Comparison of ENCODE assay signal across 28 cellular contexts in the genomic region with DNA sequence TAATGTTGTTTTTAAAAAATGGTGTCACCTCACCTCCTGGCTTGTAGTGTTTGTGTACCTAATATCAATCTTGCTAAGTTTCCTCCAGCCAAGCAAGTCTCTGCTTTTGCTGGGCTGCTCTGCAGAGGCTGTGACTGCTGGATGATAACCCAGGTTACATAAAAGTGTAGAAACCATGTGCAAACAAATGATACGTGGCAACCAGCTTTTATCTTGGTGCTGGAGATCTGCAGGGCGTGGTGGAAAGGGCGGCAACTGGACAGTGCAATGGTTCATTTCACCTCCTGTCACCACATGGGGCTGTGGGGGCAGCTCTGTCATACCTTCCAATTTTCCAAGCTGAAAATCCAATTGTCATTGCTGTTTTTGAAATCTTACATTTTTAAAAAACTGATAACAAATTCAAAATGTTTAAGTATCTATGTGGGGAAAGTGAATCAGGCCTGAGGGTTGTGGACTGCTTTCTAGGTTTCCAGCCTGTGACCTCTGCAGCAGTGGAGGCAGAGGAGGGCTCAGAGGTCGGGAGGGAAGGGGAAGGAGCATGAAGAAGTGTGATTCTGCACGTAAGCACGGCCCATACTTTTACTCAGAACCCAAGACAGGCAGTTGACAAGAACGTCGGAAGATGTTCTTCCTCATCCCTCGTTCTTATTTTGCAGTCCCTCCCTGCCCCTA. TPM values are rescaled to one million over a fixed set of nuclear protein-coding genes. Genes with fewer than 3 reads are reported as not detected.
DNase-seq lines count a peak whose midpoint lies in the region; ATAC-seq and TF ChIP-seq lines count a peak whose summit lies in the region.
"Had no signal": no experiment of that assay in that cellular context is flagged by ENCODE, and none has a peak within 500 bp of the region (broad histone marks: within the 10 kb centered on the region; RNA-seq: fewer than 3 reads in every experiment).

No MANE protein-coding gene starts in this region.

- H3K27me3 ChIP-seq in left ventricle myocardium inferior (ENCODE audit: low read depth) (peaks cover 15% of the 10 kb centered on the region), liver (ENCODE audit: control insufficient read depth in 4 of 4, insufficient read depth in 4 of 4, low read length in 3 of 4) (no peaks in the 10 kb centered on the region)
- H3K27me3 ChIP-seq: adrenal gland had no signal

- H3K27ac ChIP-seq in left ventricle myocardium inferior (replicated peaks), result peak overlapping the region; percentile 34
- H3K27ac ChIP-seq in liver (ENCODE audit: low read depth in 1 of 2, low read length in 2 of 2), result no peak overlapping the region
- H3K27ac ChIP-seq: adrenal gland, spleen, WERI-Rb-1 had no signal

- H3K4me1 ChIP-seq in left ventricle myocardium inferior, result peaks cover 12% of the 10 kb centered on the region
- H3K4me1 ChIP-seq in liver (ENCODE audit: control insufficient read depth in 4 of 4, insufficient read depth in 4 of 4, low read length in 3 of 4), result peaks cover 0 to 5% (median under 1%) of the 10 kb centered on the region in 4 donors
- H3K4me1 ChIP-seq: adrenal gland had no signal

- TF ChIP-seq RAD21 in liver (IDR thresholded peaks at IDR 0.05), result peak; percentile 34 to 39

- H3K9ac ChIP-seq in liver (ENCODE audit: low read depth in 1 of 2, low read length in 2 of 2), result no peak overlapping the region

- DNase-seq in left ventricle myocardium inferior (no peak), cardiac septum (ENCODE audit: low spot score) (no peak), middle frontal gyrus (ENCODE audit: extremely low spot score, low spot score) (no peak)
- DNase-seq: activated CD4-positive, alpha-beta T cell treated with anti-CD3 and anti-CD28 coated beads, Interleukin-2, amount 50 U/mL, for 48 hours; activated gamma-delta T cell treated with Interleukin-2 at 50 U/mL for 16 hours; foreskin fibroblast; HFFc6; hypothalamus; KBM-7; kidney; mesendoderm; NCI-H1048; NCI-H2081; NCI-H510A; NK-92 treated with Interleukin-12 subunit alpha and Interleukin-12 subunit beta, amount 100 ng/mL, for 24 hours; spleen; stimulated activated CD4-positive, alpha-beta T cell treated with anti-CD3 and anti-CD28 coated beads, Interleukin-4, amount 100 ng/mL, for 4 hours; SW 1271; WERI-Rb-1 had no signal

- H3K36me3 ChIP-seq in left ventricle myocardium inferior (no peaks in the 10 kb centered on the region), liver (ENCODE audit: control insufficient read depth in 4 of 4, insufficient read depth in 3 of 4, low read depth in 1 of 4, low read length in 3 of 4) (no peaks in the 10 kb centered on the region)
- H3K36me3 ChIP-seq: adrenal gland, spleen, WERI-Rb-1 had no signal

- TF ChIP-seq CTCF in left ventricle myocardium inferior (IDR thresholded peaks at IDR 0.05; ENCODE audit: borderline replicate concordance) (no peak), liver (IDR thresholded peaks at IDR 0.05; ENCODE audit: low read depth, low read length, missing input control) (no peak)

- H3K9me3 ChIP-seq in left ventricle myocardium inferior (replicated peaks), result peaks cover 6% of the 10 kb centered on the region
- H3K9me3 ChIP-seq in liver (ENCODE audit: control insufficient read depth in 4 of 4, low read length in 3 of 4), result no peaks in the 10 kb centered on the region

- no peak overlapping the region for H3K4me3 ChIP-seq in left ventricle myocardium inferior
- H3K4me3 ChIP-seq in liver (ENCODE audit: low read depth in 1 of 3, low read length in 3 of 3), result no peak overlapping the region
- H3K4me3 ChIP-seq: adrenal gland, spleen had no signal

- no peak for ATAC-seq in GM21423 (IDR thresholded peaks at IDR 0.05; ENCODE audit: unreplicated experiment)
- ATAC-seq in HG03342 (IDR thresholded peaks at IDR 0.05; ENCODE audit: unreplicated experiment), result no peak

- WGBS in liver, result 52% methylated on average over 9 of the region's 9 CpGs

- intact Hi-C loops in left ventricle myocardium inferior (cut with micrococcal nuclease), result no loop called here
- intact Hi-C loops in cardiac septum (cut with DNase I), result no loop called here

TF ChIP-seq in liver, 16 proteins besides CTCF, POLR2A, EP300 and RAD21:
- TF ChIP-seq, protein P1, sequence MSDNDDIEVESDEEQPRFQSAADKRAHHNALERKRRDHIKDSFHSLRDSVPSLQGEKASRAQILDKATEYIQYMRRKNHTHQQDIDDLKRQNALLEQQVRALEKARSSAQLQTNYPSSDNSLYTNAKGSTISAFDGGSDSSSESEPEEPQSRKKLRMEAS (IDR thresholded peaks at IDR 0.05), result peak; percentile 86
- TF ChIP-seq, protein P2, sequence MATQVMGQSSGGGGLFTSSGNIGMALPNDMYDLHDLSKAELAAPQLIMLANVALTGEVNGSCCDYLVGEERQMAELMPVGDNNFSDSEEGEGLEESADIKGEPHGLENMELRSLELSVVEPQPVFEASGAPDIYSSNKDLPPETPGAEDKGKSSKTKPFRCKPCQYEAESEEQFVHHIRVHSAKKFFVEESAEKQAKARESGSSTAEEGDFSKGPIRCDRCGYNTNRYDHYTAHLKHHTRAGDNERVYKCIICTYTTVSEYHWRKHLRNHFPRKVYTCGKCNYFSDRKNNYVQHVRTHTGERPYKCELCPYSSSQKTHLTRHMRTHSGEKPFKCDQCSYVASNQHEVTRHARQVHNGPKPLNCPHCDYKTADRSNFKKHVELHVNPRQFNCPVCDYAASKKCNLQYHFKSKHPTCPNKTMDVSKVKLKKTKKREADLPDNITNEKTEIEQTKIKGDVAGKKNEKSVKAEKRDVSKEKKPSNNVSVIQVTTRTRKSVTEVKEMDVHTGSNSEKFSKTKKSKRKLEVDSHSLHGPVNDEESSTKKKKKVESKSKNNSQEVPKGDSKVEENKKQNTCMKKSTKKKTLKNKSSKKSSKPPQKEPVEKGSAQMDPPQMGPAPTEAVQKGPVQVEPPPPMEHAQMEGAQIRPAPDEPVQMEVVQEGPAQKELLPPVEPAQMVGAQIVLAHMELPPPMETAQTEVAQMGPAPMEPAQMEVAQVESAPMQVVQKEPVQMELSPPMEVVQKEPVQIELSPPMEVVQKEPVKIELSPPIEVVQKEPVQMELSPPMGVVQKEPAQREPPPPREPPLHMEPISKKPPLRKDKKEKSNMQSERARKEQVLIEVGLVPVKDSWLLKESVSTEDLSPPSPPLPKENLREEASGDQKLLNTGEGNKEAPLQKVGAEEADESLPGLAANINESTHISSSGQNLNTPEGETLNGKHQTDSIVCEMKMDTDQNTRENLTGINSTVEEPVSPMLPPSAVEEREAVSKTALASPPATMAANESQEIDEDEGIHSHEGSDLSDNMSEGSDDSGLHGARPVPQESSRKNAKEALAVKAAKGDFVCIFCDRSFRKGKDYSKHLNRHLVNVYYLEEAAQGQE (IDR thresholded peaks at IDR 0.05), result no peak
- TF ChIP-seq GABPA (IDR thresholded peaks at IDR 0.05 in 1 of 2, conservative IDR thresholded peaks at IDR 0.05 in 1 of 2), result peak in 1 of 2 donors; percentile 49
- peak in 1 of 2 donors; percentile 23 for TF ChIP-seq JUND (IDR thresholded peaks at IDR 0.05)
- peak; percentile 26 to 67 for TF ChIP-seq HNF4A (conservative IDR thresholded peaks at IDR 0.05)
- no peak for TF ChIP-seq TAF1 (conservative IDR thresholded peaks at IDR 0.05)
- TF ChIP-seq FOXA1 (IDR thresholded peaks at IDR 0.05), result peak; percentile 13
- TF ChIP-seq, protein P3, sequence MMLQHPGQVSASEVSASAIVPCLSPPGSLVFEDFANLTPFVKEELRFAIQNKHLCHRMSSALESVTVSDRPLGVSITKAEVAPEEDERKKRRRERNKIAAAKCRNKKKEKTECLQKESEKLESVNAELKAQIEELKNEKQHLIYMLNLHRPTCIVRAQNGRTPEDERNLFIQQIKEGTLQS (IDR thresholded peaks at IDR 0.05), result no peak
- TF ChIP-seq HNF4G (IDR thresholded peaks at IDR 0.05), result no peak
- TF ChIP-seq EGR1 (IDR thresholded peaks at IDR 0.05; ENCODE audit: low read depth in 2 of 2), result peak in 1 of 2 donors; percentile 39
- TF ChIP-seq, protein P4, sequence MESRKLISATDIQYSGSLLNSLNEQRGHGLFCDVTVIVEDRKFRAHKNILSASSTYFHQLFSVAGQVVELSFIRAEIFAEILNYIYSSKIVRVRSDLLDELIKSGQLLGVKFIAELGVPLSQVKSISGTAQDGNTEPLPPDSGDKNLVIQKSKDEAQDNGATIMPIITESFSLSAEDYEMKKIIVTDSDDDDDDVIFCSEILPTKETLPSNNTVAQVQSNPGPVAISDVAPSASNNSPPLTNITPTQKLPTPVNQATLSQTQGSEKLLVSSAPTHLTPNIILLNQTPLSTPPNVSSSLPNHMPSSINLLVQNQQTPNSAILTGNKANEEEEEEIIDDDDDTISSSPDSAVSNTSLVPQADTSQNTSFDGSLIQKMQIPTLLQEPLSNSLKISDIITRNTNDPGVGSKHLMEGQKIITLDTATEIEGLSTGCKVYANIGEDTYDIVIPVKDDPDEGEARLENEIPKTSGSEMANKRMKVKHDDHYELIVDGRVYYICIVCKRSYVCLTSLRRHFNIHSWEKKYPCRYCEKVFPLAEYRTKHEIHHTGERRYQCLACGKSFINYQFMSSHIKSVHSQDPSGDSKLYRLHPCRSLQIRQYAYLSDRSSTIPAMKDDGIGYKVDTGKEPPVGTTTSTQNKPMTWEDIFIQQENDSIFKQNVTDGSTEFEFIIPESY (IDR thresholded peaks at IDR 0.05), result peak; percentile 48
- peak in 1 of 2 donors; percentile 77 for TF ChIP-seq RXRA (IDR thresholded peaks at IDR 0.05)
- TF ChIP-seq YY1 (IDR thresholded peaks at IDR 0.05), result peak; percentile 68
TF ChIP-seq in liver: peak in this region for 9.

RNA-seq across cellular contexts. Expression of a gene that starts 9.7 kb away (rescaled TPM):
- total RNA-seq in left ventricle myocardium inferior, result not detected
- not detected for total RNA-seq in cardiac septum
- total RNA-seq in liver, result not detected
- polyA plus RNA-seq in liver, result not detected
- total RNA-seq: A172, adrenal gland, B cell, bronchial epithelial cell, HFFc6, kidney, ureter had no signal
- polyA plus RNA-seq: adrenal gland had no signal

RNA-seq across cellular contexts. Expression of a gene that starts 22.3 kb away (rescaled TPM):
- total RNA-seq in left ventricle myocardium inferior (not detected), cardiac septum (not detected), liver (under 1 TPM in 1 of 2 donors, not detected in 1; 0.33 TPM)
- polyA plus RNA-seq in liver, result not detected
- total RNA-seq: A172, B cell, bronchial epithelial cell, HFFc6, kidney, ureter had no signal

RNA-seq across cellular contexts. Expression of a gene that starts 32.9 kb away (rescaled TPM):
- not detected for total RNA-seq in left ventricle myocardium inferior
- not detected for total RNA-seq in cardiac septum
- not detected for total RNA-seq in liver
- not detected for polyA plus RNA-seq in liver
- total RNA-seq: A172, adrenal gland, bronchial epithelial cell, HFFc6, kidney, posterior vena cava, ureter had no signal

RNA-seq across cellular contexts. Expression of a gene that starts 51.6 kb away (rescaled TPM):
- total RNA-seq in left ventricle myocardium inferior, result not detected
- total RNA-seq in cardiac septum, result 0.70 TPM
- total RNA-seq in liver, result 1 to 10 TPM; 2.0 to 4.1 TPM
- under 1 TPM; 0.15 to 0.65 TPM for polyA plus RNA-seq in liver
